26 cellular contexts compared by ENCODE assay signal in genomic region chr20:63527184-63527583, GRCh38. TPM values are rescaled to one million over a fixed set of nuclear protein-coding genes. Genes with fewer than 3 reads are reported as not detected.
"Had no signal": no experiment of that assay in that cellular context is flagged by ENCODE, and none has a peak within 500 bp of the region (broad histone marks: within the 10 kb centered on the region; RNA-seq: fewer than 3 reads in every experiment).

No MANE protein-coding gene starts in this region.

- H3K9me3 Mint-ChIP-seq: T-helper 1 cell treated with Interleukin-12 subunit alpha and Interleukin-12 subunit beta and Interleukin-4 antibody, amounts not matched to agents 30 μg/mL and 1 μg/mL, for 36 hours had no signal

- ATAC-seq: activated T-cell treated with anti-CD3 and anti-CD28 coated beads, Interleukin-2, amount 50 U/mL, for 72 hours; foreskin keratinocyte; left lobe of liver; naive thymus-derived CD4-positive, alpha-beta T cell; pancreas; right lobe of liver; WTC11 had no signal

- H3K36me3 ChIP-seq: neutrophil, pancreas, right lobe of liver, transverse colon had no signal

- H3K4me3 Mint-ChIP-seq: activated T-cell treated with anti-CD3 and anti-CD28 coated beads, Interleukin-2, amount 50 U/mL, for 72 hours; T-helper 1 cell treated with Interleukin-12 subunit alpha and Interleukin-12 subunit beta and Interleukin-4 antibody, amounts not matched to agents 30 μg/mL and 1 μg/mL, for 36 hours; WTC11 had no signal

- H3K4me1 ChIP-seq: foreskin keratinocyte, right lobe of liver had no signal

- H3K27ac ChIP-seq: foreskin keratinocyte, neutrophil, pancreas, right lobe of liver, skin epidermis, stomach, suprapubic skin had no signal

- H3K4me3 ChIP-seq: pancreas, right lobe of liver, skin epidermis, stomach, suprapubic skin, transverse colon had no signal

- DNase-seq: activated CD4-positive, alpha-beta T cell treated with anti-CD3 and anti-CD28 coated beads, Interleukin-2, amount 50 U/mL, for 4 hours; activated CD8-positive, alpha-beta memory T cell treated with anti-CD3 and anti-CD28 coated beads for 24 hours; activated CD8-positive, alpha-beta memory T cell treated with anti-CD3 and anti-CD28 coated beads, Interleukin-2, amount 50 U/mL, for 48 hours; activated effector memory CD4-positive, alpha-beta T cell treated with Interleukin-2 at 50 U/mL for 16 hours; activated naive CD4-positive, alpha-beta T cell treated with anti-CD3 and anti-CD28 coated beads, Interleukin-2, amount 50 U/mL, for 16 hours; activated T-cell treated with anti-CD3 and anti-CD28 coated beads, Interleukin-2, amount 50 U/mL, for 72 hours; foreskin keratinocyte; pancreas; stimulated activated CD4-positive, alpha-beta T cell treated with anti-CD3 and anti-CD28 coated beads, Interleukin-1b, Interleukin-23, amount 100 ng/mL, for 48 hours; stomach; T1000; transverse colon had no signal

- H3K27me3 ChIP-seq: foreskin keratinocyte, pancreas, right lobe of liver, suprapubic skin, transverse colon had no signal

- H3K27me3 Mint-ChIP-seq: brain; naive thymus-derived CD4-positive, alpha-beta T cell had no signal

- H3K4me1 Mint-ChIP-seq: WTC11 had no signal

- H3K27ac Mint-ChIP-seq: activated T-cell treated with anti-CD3 and anti-CD28 coated beads, Interleukin-2, amount 50 U/mL, for 72 hours; T-helper 1 cell treated with Interleukin-12 subunit alpha and Interleukin-12 subunit beta and Interleukin-4 antibody, amounts not matched to agents 30 μg/mL and 1 μg/mL, for 36 hours; WTC11 had no signal

- H3K9me3 ChIP-seq: neutrophil, pancreas, right lobe of liver, suprapubic skin, transverse colon had no signal

RNA-seq across cellular contexts. Expression of gene PTK6, which starts 10.0 kb away (rescaled TPM):
- total RNA-seq: cardiac septum, chondrocyte, lung microvascular endothelial cell had no signal

RNA-seq across cellular contexts. Expression of gene SRMS, which starts 20.4 kb away (rescaled TPM):
- total RNA-seq: activated T-cell treated with anti-CD3 and anti-CD28 coated beads, Interleukin-2, amount 50 U/mL, for 72 hours; aorta; cardiac septum; chondrocyte; kidney epithelial cell; left lobe of liver; lung microvascular endothelial cell; pancreas; right lobe of liver had no signal
- polyA plus RNA-seq: aorta; naive thymus-derived CD4-positive, alpha-beta T cell; pancreas had no signal

RNA-seq across cellular contexts. Expression of gene FNDC11, which starts 26.8 kb away (rescaled TPM):
- total RNA-seq: cardiac septum, left lobe of liver, right lobe of liver, transverse colon had no signal
